Comparison of ENCODE assay signal across 14 cellular contexts in genomic region chr3:194148383-194148782, GRCh38. TPM values are rescaled to one million over a fixed set of nuclear protein-coding genes. Genes with fewer than 3 reads are reported as not detected.
DNase-seq lines count a peak whose midpoint lies in the region; ATAC-seq and TF ChIP-seq lines count a peak whose summit lies in the region.
"Had no signal": no experiment of that assay in that cellular context is flagged by ENCODE, and none has a peak within 500 bp of the region (broad histone marks: within the 10 kb centered on the region; RNA-seq: fewer than 3 reads in every experiment).

No MANE protein-coding gene starts in this region.

- no peak overlapping the region for H3K9ac ChIP-seq in mesenchymal stem cell (ENCODE audit: low read length)

- peak in 1 of 2 donors; percentile 21 for TF ChIP-seq EP300 in tibial nerve (IDR thresholded peaks at IDR 0.05)

- no peaks in the 10 kb centered on the region for H3K27me3 ChIP-seq in right atrium auricular region
- peaks cover 7 to 54% of the 10 kb centered on the region in 2 experiments for H3K27me3 ChIP-seq in mesenchymal stem cell (ENCODE audit: control insufficient read depth in 1 of 2, insufficient read depth in 1 of 2, low read length in 2 of 2)
- H3K27me3 ChIP-seq in tibial nerve = no peaks in the 10 kb centered on the region
- H3K27me3 ChIP-seq in psoas muscle (ENCODE audit: insufficient read depth in 3 of 3, low read length in 2 of 3) = no peaks in the 10 kb centered on the region
- H3K27me3 ChIP-seq: uterus had no signal

- peaks cover 0 to 3% of the 10 kb centered on the region in 2 donors for H3K4me1 ChIP-seq in right atrium auricular region
- peaks cover 11% of the 10 kb centered on the region for H3K4me1 ChIP-seq in mesenchymal stem cell (ENCODE audit: control insufficient read depth, insufficient read depth, low read depth, low read length)
- peaks cover 0 to 13% (median 2%) of the 10 kb centered on the region in 4 donors for H3K4me1 ChIP-seq in tibial nerve
- H3K4me1 ChIP-seq in psoas muscle = peaks cover 14% of the 10 kb centered on the region
- H3K4me1 ChIP-seq: uterus had no signal

- H3K18ac ChIP-seq in mesenchymal stem cell (ENCODE audit: low read depth in 1 of 2, low read length in 2 of 2) = peak overlapping the region; percentile 22 to 75

- no peak overlapping the region for H3K27ac ChIP-seq in right atrium auricular region
- H3K27ac ChIP-seq in mesenchymal stem cell (ENCODE audit: low read length, poor library complexity, severe bottlenecking) = peak overlapping the region; percentile 51
- peak overlapping the region in 1 of 4 donors; percentile 7 for H3K27ac ChIP-seq in tibial nerve
- no peak overlapping the region for H3K27ac ChIP-seq in psoas muscle
- H3K27ac ChIP-seq: uterus had no signal

- peak overlapping the region; percentile 34 for H2AK5ac ChIP-seq in mesenchymal stem cell (ENCODE audit: low read length, severe bottlenecking)

- intact Hi-C loops in left cardiac atrium (cut with DNase I) (no loop called here), psoas muscle (cut with DNase I) (no loop called here)

- peak overlapping the region; percentile 64 for H2BK120ac ChIP-seq in mesenchymal stem cell (ENCODE audit: low read depth, low read length)

- no peak overlapping the region for H3K23ac ChIP-seq in mesenchymal stem cell (ENCODE audit: low read length in 2 of 2)

- H3K36me3 ChIP-seq in right atrium auricular region (no peaks in the 10 kb centered on the region), mesenchymal stem cell (ENCODE audit: control insufficient read depth in 1 of 2, insufficient read depth in 2 of 2, low read depth in 1 of 2, low read length in 2 of 2) (no peaks in the 10 kb centered on the region), tibial nerve (no peaks in the 10 kb centered on the region), psoas muscle (ENCODE audit: insufficient read depth in 1 of 2, low read depth in 1 of 2) (no peaks in the 10 kb centered on the region)
- H3K36me3 ChIP-seq: uterus had no signal

- no peaks in the 10 kb centered on the region for H3K79me1 ChIP-seq in mesenchymal stem cell (replicated peaks; ENCODE audit: low read length, poor library complexity, severe bottlenecking)

- DNase-seq in left cardiac atrium = peak; percentile 72
- no peak for DNase-seq in right atrium auricular region (ENCODE audit: low spot score)
- DNase-seq in choroid plexus epithelial cell (ENCODE audit: low read depth) = peak; percentile 87
- no peak for DNase-seq in mesenchymal stem cell
- DNase-seq in tibial nerve (ENCODE audit: low spot score in 2 of 2) = peak; percentile 23 to 45
- no peak for DNase-seq in activated T-cell treated with anti-CD3 and anti-CD28 coated beads, Interleukin-2, amount 50 U/mL, for 1 hour
- DNase-seq in psoas muscle = no peak
- DNase-seq in HCEC 1CT = no peak
- DNase-seq: Calu3; effector memory CD4-positive, alpha-beta T cell; left ventricle myocardium superior; NCI-H187; stimulated activated CD8-positive, alpha-beta memory T cell treated with anti-CD3 and anti-CD28 coated beads, Interleukin-4, amount 100 ng/mL, for 48 hours; uterus had no signal

- no peak overlapping the region for H3K4ac ChIP-seq in mesenchymal stem cell (ENCODE audit: low read depth in 1 of 2, low read length in 2 of 2)

- H3K9me3 ChIP-seq in right atrium auricular region (no peaks in the 10 kb centered on the region), mesenchymal stem cell (ENCODE audit: control insufficient read depth, low read length) (no peaks in the 10 kb centered on the region), tibial nerve (no peaks in the 10 kb centered on the region), psoas muscle (no peaks in the 10 kb centered on the region)
- H3K9me3 ChIP-seq: uterus had no signal

- H2AFZ ChIP-seq in mesenchymal stem cell (ENCODE audit: low read depth, low read length) = no peak overlapping the region

- H4K91ac ChIP-seq in mesenchymal stem cell (ENCODE audit: low read length) = no peak overlapping the region

- ATAC-seq in left cardiac atrium (peak in 1 of 2 donors; percentile 63), psoas muscle (no peak)
- ATAC-seq: left ventricle myocardium superior had no signal

- H2BK15ac ChIP-seq in mesenchymal stem cell (ENCODE audit: low read depth, poor library complexity, severe bottlenecking) = no peak overlapping the region

- peak overlapping the region; percentile 14 to 81 for H2BK12ac ChIP-seq in mesenchymal stem cell (ENCODE audit: low read length in 2 of 2)

- peak overlapping the region; percentile 35 for H3K4me2 ChIP-seq in mesenchymal stem cell (ENCODE audit: low read length, poor library complexity, severe bottlenecking)

- H3K14ac ChIP-seq in mesenchymal stem cell (ENCODE audit: low read length in 2 of 2) = peak overlapping the region in 1 of 2 experiments; percentile 45

- TF ChIP-seq POLR2A in tibial nerve (IDR thresholded peaks at IDR 0.05) = no peak

- 78% methylated on average over 7 of the region's 7 CpGs for WGBS in mesenchymal stem cell
- WGBS in tibial nerve, 2 donors = 28 to 30% methylated on average over 7 of the region's 7 CpGs
- WGBS in psoas muscle, 3 donors = 75 to 80% (median 75%) methylated on average over 7 of the region's 7 CpGs

- H4K8ac ChIP-seq in mesenchymal stem cell (ENCODE audit: low read length) = peak overlapping the region; percentile 81

- no peak for TF ChIP-seq CTCF in right atrium auricular region (IDR thresholded peaks at IDR 0.05)
- no peak for TF ChIP-seq CTCF in choroid plexus epithelial cell (conservative IDR thresholded peaks at IDR 0.05; ENCODE audit: low read depth, low read length)
- TF ChIP-seq CTCF in tibial nerve (IDR thresholded peaks at IDR 0.05) = no peak
- no peak for TF ChIP-seq CTCF in psoas muscle (IDR thresholded peaks at IDR 0.05)

- H3K4me3 ChIP-seq in right atrium auricular region (no peak overlapping the region), choroid plexus epithelial cell (ENCODE audit: low read depth, low read length) (no peak overlapping the region), mesenchymal stem cell (ENCODE audit: insufficient read depth in 1 of 2, low read depth in 1 of 2, low read length in 2 of 2) (no peak overlapping the region), tibial nerve (no peak overlapping the region), psoas muscle (no peak overlapping the region)
- H3K4me3 ChIP-seq: uterus had no signal

- no peak overlapping the region for H2BK5ac ChIP-seq in mesenchymal stem cell (ENCODE audit: low read depth, low read length, poor library complexity, severe bottlenecking)

RNA-seq across cellular contexts. Expression of gene HES1, which starts 12.4 kb away (rescaled TPM):
- total RNA-seq in left cardiac atrium (10 to 100 TPM; 13.2 to 60.5 TPM), right atrium auricular region (10 to 100 TPM; 32.1 to 43.6 TPM), tibial nerve (10 to 100 TPM; 14.7 to 52.7 (median 27.7) TPM), psoas muscle (10 to 100 TPM; 10.9 to 33.3 (median 23.9) TPM)
- polyA plus RNA-seq in mesenchymal stem cell (2013, experiment 1 of 2) = 194 TPM
- polyA plus RNA-seq in mesenchymal stem cell (2013, experiment 2 of 2) = 184 TPM
- 1 to 10 TPM; 6.5 to 8.3 (median 7.1) TPM for polyA plus RNA-seq in psoas muscle

Comparison
In these comparisons a context has a peak if more than half of its experiments do, and no peak if none do; other contexts are left out.
1. DNase-seq: peak in left cardiac atrium (single experiment), choroid plexus epithelial cell (single experiment) and tibial nerve (2 of 2); none in right atrium auricular region (single experiment), mesenchymal stem cell (single experiment), activated T-cell treated with anti-CD3 and anti-CD28 coated beads, Interleukin-2, amount 50 U/mL, for 1 hour (single experiment), psoas muscle (0 of 2) and HCEC 1CT (single experiment).